Comparison of ENCODE assay signal across 15 cellular contexts in the genomic region with DNA sequence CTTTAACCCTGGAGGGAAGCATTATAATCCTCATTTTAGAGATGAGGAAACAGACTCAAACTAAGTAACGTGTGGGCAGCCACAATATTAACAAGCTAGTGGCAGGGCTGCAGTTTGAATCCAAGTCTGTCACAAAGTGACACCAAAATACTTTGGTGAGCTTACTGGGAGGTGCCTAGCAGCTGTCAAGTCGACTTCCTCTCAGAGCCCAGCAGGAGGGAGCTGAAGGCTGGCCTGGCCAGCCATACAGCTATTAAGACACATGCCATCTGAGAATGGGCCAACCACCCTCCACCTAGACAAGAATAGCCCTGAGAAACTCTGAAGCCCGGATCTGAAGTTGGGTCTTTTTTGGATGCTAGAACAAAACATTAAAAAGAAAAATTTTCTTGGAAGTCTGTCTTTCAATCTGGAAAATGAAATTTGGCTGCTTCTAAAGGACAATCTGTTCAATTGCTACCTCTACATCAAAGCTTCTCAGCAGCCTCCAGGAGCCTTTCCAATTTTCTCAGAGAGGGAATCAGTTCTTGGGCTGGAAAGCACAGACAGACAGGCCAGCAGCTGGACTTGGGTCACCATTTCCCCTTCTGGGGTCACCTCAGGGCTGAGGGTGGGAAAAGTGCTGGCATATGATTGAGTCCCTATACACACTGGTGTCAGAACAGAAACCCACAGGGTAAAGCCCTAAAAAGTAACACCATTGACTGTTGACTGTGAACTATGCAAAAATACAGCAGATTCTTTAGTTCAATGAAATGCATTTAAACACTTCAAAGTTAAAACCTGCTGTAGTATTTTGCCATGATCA. TPM values are rescaled to one million over a fixed set of nuclear protein-coding genes. Genes with fewer than 3 reads are reported as not detected.
DNase-seq lines count a peak whose midpoint lies in the region; FAIRE-seq and TF ChIP-seq lines count a peak whose summit lies in the region.
"Had no signal": no experiment of that assay in that cellular context is flagged by ENCODE, and none has a peak within 500 bp of the region (broad histone marks: within the 10 kb centered on the region; RNA-seq: fewer than 3 reads in every experiment).

No MANE protein-coding gene starts in this region.

- no peak overlapping the region for H3T11ph ChIP-seq in H9 (ENCODE audit: low read length)

- H3K9me3 ChIP-seq in H9 (ENCODE audit: control insufficient read depth, low read depth, low read length) (no peaks in the 10 kb centered on the region), neural progenitor cell (ENCODE audit: low read depth) (no peaks in the 10 kb centered on the region)
- H3K9me3 ChIP-seq: neutrophil had no signal

- peaks cover 1 to 24% (median 19%) of the 10 kb centered on the region in 3 experiments; a peak in 5 of 7 replicates for H3K36me3 Mint-ChIP-seq in H9 (ENCODE audit: insufficient read depth in 1 of 3, low read depth in 3 of 3)
- peaks cover 8% of the 10 kb centered on the region for H3K36me3 Mint-ChIP-seq in neural progenitor cell

- H2BK15ac ChIP-seq in H9 (ENCODE audit: low read depth, low read length), result no peak overlapping the region

- H3K9ac ChIP-seq in H9 (ENCODE audit: extremely low read depth, insufficient read length, low read length) (no peak overlapping the region), neural progenitor cell (no peak overlapping the region)

- CTCF ChIA-PET in RWPE1 (lab: Yijun Ruan, JAX) (interaction anchor here (0.6 to 2.3 kb wide), 3 partner anchors 10 to 40 kb away, joined by 3 to 5 read pairs (median 4); no protein-coding TSS in a partner anchor), HEK293T (lab: Yijun Ruan, JAX) (interaction anchor here (1.0 kb wide), 1 partner anchor 10 kb away, joined by 3 read pairs; no protein-coding TSS in a partner anchor)

- H2BK20ac ChIP-seq in H9 (ENCODE audit: low read depth, low read length, poor library complexity, severe bottlenecking), result no peak overlapping the region

- no peak overlapping the region for H2BK5ac ChIP-seq in H9 (ENCODE audit: insufficient read length, low read length)

- H3K27ac Mint-ChIP-seq in H9 (no peak overlapping the region), neural progenitor cell (no peak overlapping the region)
- H3K27ac Mint-ChIP-seq: T-helper 2 cell treated with Interferon-gamma antibody and Interleukin-4, amounts not matched to agents 5 μg/mL and 100 μg/mL, for 36 hours had no signal

- H3K79me2 ChIP-seq in H9 (ENCODE audit: insufficient read depth, low read length), result no peaks in the 10 kb centered on the region
- H3K79me2 ChIP-seq in neural progenitor cell (ENCODE audit: low read depth), result no peaks in the 10 kb centered on the region

- no peak overlapping the region for H3K23ac ChIP-seq in H9 (ENCODE audit: insufficient read length, low read depth, low read length)

- no peaks in the 10 kb centered on the region for H3K36me3 ChIP-seq in neural progenitor cell

- no peak for FAIRE-seq in GM12892 (lab: Jason Lieb, UNC)
- FAIRE-seq: endothelial cell of umbilical vein, GM12878 had no signal

- no peak overlapping the region for H2BK120ac ChIP-seq in H9 (ENCODE audit: low read depth, low read length, poor library complexity, severe bottlenecking)

- H3K23me2 ChIP-seq in H9 (ENCODE audit: insufficient read length, low read depth, low read length, poor library complexity, severe bottlenecking), result no peaks in the 10 kb centered on the region

- H4K20me1 ChIP-seq in H9 (ENCODE audit: control insufficient read depth, insufficient read depth, insufficient read length) (no peaks in the 10 kb centered on the region), neural progenitor cell (ENCODE audit: low read depth) (peaks cover 9% of the 10 kb centered on the region)

- POLR2A ChIA-PET in RWPE1 (lab: Yijun Ruan, JAX; ENCODE audit: low non-redundant PET), result no interaction called here
- POLR2A ChIA-PET in HEK293T (lab: Yijun Ruan, JAX), result no interaction called here

- H3K9me3 Mint-ChIP-seq in H9 (no peaks in the 10 kb centered on the region), neural progenitor cell (no peaks in the 10 kb centered on the region)
- H3K9me3 Mint-ChIP-seq: T-helper 2 cell treated with Interferon-gamma antibody and Interleukin-4, amounts not matched to agents 5 μg/mL and 100 μg/mL, for 36 hours had no signal

- H3K4me1 ChIP-seq in H9 (ENCODE audit: insufficient read depth, low read length) (no peaks in the 10 kb centered on the region), neural progenitor cell (peaks cover 9% of the 10 kb centered on the region)

- no peak overlapping the region for H3K14ac ChIP-seq in H9 (ENCODE audit: insufficient read depth, low read length)

- DNase-seq in H9 (peak; percentile 31), RWPE1 (ENCODE audit: low spot score) (no peak), fibroblast of gingiva (ENCODE audit: low read depth) (peak; percentile 20), neural progenitor cell (ENCODE audit: low spot score) (peak; percentile 36), NCI-H2029 (lab: John Stamatoyannopoulos, UW) (no peak), GM10266 (ENCODE audit: extremely low spot score) (no peak), GM12892 (ENCODE audit: insufficient read length) (no peak), HEK293T (ENCODE audit: extremely low spot score) (no peak)
- DNase-seq: NCI-H1105; stimulated activated CD4-positive, alpha-beta T cell treated with anti-CD3 and anti-CD28 coated beads, Interleukin-1b, Interleukin-23, amount 100 ng/mL, for 48 hours; stimulated activated naive CD8-positive, alpha-beta T cell treated with anti-CD3 and anti-CD28 coated beads, Interleukin-15, Interleukin-2, amounts not matched to agents 100 U/mL and 50 U/mL, for 24 hours had no signal

- H3K27me3 ChIP-seq in H9 (ENCODE audit: insufficient read depth, low read length) (no peaks in the 10 kb centered on the region), neural progenitor cell (no peaks in the 10 kb centered on the region)
- H3K27me3 ChIP-seq: neutrophil had no signal

- TF ChIP-seq POLR2A in GM12892 (IDR thresholded peaks at IDR 0.05; ENCODE audit: low read depth, low read length), result no peak

- H3K27ac ChIP-seq in H9 (ENCODE audit: insufficient read length, low read depth, low read length) (no peak overlapping the region), RWPE1 (peak overlapping the region; percentile 12; the same call in 1 of the 2 replicates), neural progenitor cell (no peak overlapping the region)
- H3K27ac ChIP-seq: neutrophil had no signal

- H3K56ac ChIP-seq in H9 (ENCODE audit: insufficient read length, low read depth, low read length), result no peak overlapping the region

- H2AFZ ChIP-seq in H9 (ENCODE audit: low read length) (no peak overlapping the region), neural progenitor cell (replicated peaks) (no peak overlapping the region)

- H3K18ac ChIP-seq in H9 (ENCODE audit: insufficient read length, low read depth, low read length), result no peak overlapping the region

- TF ChIP-seq CTCF in H9 (conservative IDR thresholded peaks at IDR 0.05), result no peak
- TF ChIP-seq CTCF in RWPE1 (conservative IDR thresholded peaks at IDR 0.05; ENCODE audit: low read depth), result no peak
- TF ChIP-seq CTCF in neural progenitor cell (IDR thresholded peaks at IDR 0.05), result no peak
- no peak for TF ChIP-seq CTCF in GM10266 (IDR thresholded peaks at IDR 0.05; ENCODE audit: control insufficient read depth, insufficient read depth, low read depth, missing control alignments)

- no peak overlapping the region for H2BK12ac ChIP-seq in H9 (ENCODE audit: insufficient read length, low read depth, low read length)

- H2AK5ac ChIP-seq in H9 (ENCODE audit: insufficient read length, low read length), result no peak overlapping the region

- no peak overlapping the region for H3K4me3 Mint-ChIP-seq in H9
- H3K4me3 Mint-ChIP-seq in neural progenitor cell, result no peak overlapping the region
- H3K4me3 Mint-ChIP-seq: T-helper 2 cell treated with Interferon-gamma antibody and Interleukin-4, amounts not matched to agents 5 μg/mL and 100 μg/mL, for 36 hours had no signal

- H3K4me2 ChIP-seq in H9 (ENCODE audit: insufficient read depth, insufficient read length, low read length) (no peak overlapping the region), neural progenitor cell (no peak overlapping the region)

- no peaks in the 10 kb centered on the region for H3F3A ChIP-seq in neural progenitor cell (ENCODE audit: low read depth)

- H4K8ac ChIP-seq in H9 (replicated peaks; ENCODE audit: insufficient read length, low read depth, low read length), result no peak overlapping the region

- no peak overlapping the region for H3K4me3 ChIP-seq in neural progenitor cell
- H3K4me3 ChIP-seq: GM12878 had no signal

- H3K4ac ChIP-seq in H9 (ENCODE audit: low read depth, low read length), result no peak overlapping the region

- H3K79me1 ChIP-seq in H9 (ENCODE audit: insufficient read depth, low read depth, low read length, poor library complexity, severe bottlenecking), result no peaks in the 10 kb centered on the region

- H4K5ac ChIP-seq in H9 (ENCODE audit: insufficient read length, low read depth, low read length), result no peak overlapping the region

- no peak overlapping the region for H4K91ac ChIP-seq in H9 (ENCODE audit: insufficient read length, low read depth, low read length)

- no CpG with 5 or more reads among the region's 3 CpGs for WGBS in H9 (ENCODE audit: extremely low coverage, insufficient read length, low lambda C conversion rate)

- H3K4me1 Mint-ChIP-seq in H9, result peaks cover 6 to 7% of the 10 kb centered on the region in 2 experiments
- H3K4me1 Mint-ChIP-seq in neural progenitor cell, result peaks cover 10% of the 10 kb centered on the region

- H3K27me3 Mint-ChIP-seq in H9 (ENCODE audit: low read depth) (no peaks in the 10 kb centered on the region), neural progenitor cell (ENCODE audit: insufficient read depth, low read depth) (no peaks in the 10 kb centered on the region)

TF ChIP-seq in HEK293T, 16 proteins besides CTCF, POLR2A, EP300 and RAD21 (continues in another document):
- TF ChIP-seq FOXK2 (IDR thresholded peaks at IDR 0.05), result no peak
- TF ChIP-seq L3MBTL2 (conservative IDR thresholded peaks at IDR 0.05), result no peak
- TF ChIP-seq PKNOX1 (IDR thresholded peaks at IDR 0.05), result no peak
- TF ChIP-seq ZNF384 (IDR thresholded peaks at IDR 0.05), result no peak
- no peak for TF ChIP-seq TARDBP (IDR thresholded peaks at IDR 0.05)
- TF ChIP-seq LEF1 (IDR thresholded peaks at IDR 0.05; ENCODE audit: borderline replicate concordance), result no peak
- no peak for TF ChIP-seq SP1 (IDR thresholded peaks at IDR 0.05)
- TF ChIP-seq CTBP1 (IDR thresholded peaks at IDR 0.05; ENCODE audit: borderline replicate concordance), result no peak
- no peak for TF ChIP-seq HDGF (IDR thresholded peaks at IDR 0.05; ENCODE audit: borderline replicate concordance)

RNA-seq across cellular contexts. Expression of gene UQCC1, which starts 43.0 kb away (rescaled TPM):
- total RNA-seq in H9 (2021), result 43.4 and 56.5 TPM in 2 replicates
- total RNA-seq in neural progenitor cell (ENCODE audit: low replicate concordance), result 49.4 and 51.6 TPM in 2 replicates
- polyA plus RNA-seq in GM12892 (2012; ENCODE audit: missing spikeins), result 35.7 TPM

Comparison
In these comparisons a context has a peak if more than half of its experiments do, and no peak if none do; other contexts are left out.
1. DNase-seq: peak in H9 (single experiment), fibroblast of gingiva (single experiment) and neural progenitor cell (single experiment); none in RWPE1 (single experiment), NCI-H2029 (single experiment), GM10266 (single experiment), GM12892 (single experiment) and HEK293T (single experiment).